In genomic region chr17:64126918-64127317, GRCh38 we compare ENCODE assay signal across 14 cellular contexts. TPM values are rescaled to one million over a fixed set of nuclear protein-coding genes. Genes with fewer than 3 reads are reported as not detected.
DNase-seq lines count a peak whose midpoint lies in the region; ATAC-seq and TF ChIP-seq lines count a peak whose summit lies in the region.
"Had no signal": no experiment of that assay in that cellular context is flagged by ENCODE, and none has a peak within 500 bp of the region (broad histone marks: within the 10 kb centered on the region; RNA-seq: fewer than 3 reads in every experiment).

No MANE protein-coding gene starts in this region.

- peaks cover 27% of the 10 kb centered on the region for H3K36me3 Mint-ChIP-seq in activated CD4-positive, alpha-beta memory T cell treated with anti-CD3 and anti-CD28 coated beads for 36 hours

- H3K4me1 Mint-ChIP-seq in activated CD4-positive, alpha-beta memory T cell treated with anti-CD3 and anti-CD28 coated beads for 36 hours (ENCODE audit: low read depth): peaks cover 73% of the 10 kb centered on the region

- intact Hi-C loops in activated CD4-positive, alpha-beta memory T cell treated with anti-CD3 and anti-CD28 coated beads for 36 hours (cut with micrococcal nuclease): no loop called here
- intact Hi-C loops in left cardiac atrium (cut with DNase I): no loop called here

- H3K4me3 Mint-ChIP-seq in activated CD4-positive, alpha-beta memory T cell treated with anti-CD3 and anti-CD28 coated beads for 36 hours: peak overlapping the region; percentile 57

- H3K4me3 ChIP-seq in AG10803 (ENCODE audit: low read length) (no peak overlapping the region), fibroblast of the aortic adventitia (ENCODE audit: low read depth, low read length) (peak overlapping the region; percentile 41)
- H3K4me3 ChIP-seq: psoas muscle, SK-N-MC had no signal

- peak overlapping the region; percentile 40 for H3K27ac Mint-ChIP-seq in activated CD4-positive, alpha-beta memory T cell treated with anti-CD3 and anti-CD28 coated beads for 36 hours

- TF ChIP-seq CTCF in AG10803 (conservative IDR thresholded peaks at IDR 0.05; ENCODE audit: low read length) (no peak), fibroblast of the aortic adventitia (IDR thresholded peaks at IDR 0.05; ENCODE audit: insufficient read depth, low read length) (no peak)

- no peak for ATAC-seq in left cardiac atrium
- ATAC-seq: psoas muscle had no signal

- CTCF ChIA-PET in activated CD4-positive, alpha-beta memory T cell treated with anti-CD3 and anti-CD28 coated beads for 36 hours (lab: Charles Lee): interaction anchor here (1.1 to 9.7 kb wide), 3 partner anchors 14 to 97 kb away, joined by 3 to 193 read pairs (median 6); no protein-coding TSS in a partner anchor

- POLR2A ChIA-PET in activated CD4-positive, alpha-beta memory T cell treated with anti-CD3 and anti-CD28 coated beads for 36 hours (lab: Charles Lee): interaction anchor here (1.7 kb wide), 1 partner anchor 19 kb away, joined by 4 read pairs; no protein-coding TSS in a partner anchor

- DNase-seq in AG10803 (ENCODE audit: low read depth): peak; percentile 48
- peak; percentile 31 for DNase-seq in EL
- DNase-seq in activated CD4-positive, alpha-beta memory T cell treated with anti-CD3 and anti-CD28 coated beads for 36 hours: no peak
- DNase-seq in fibroblast of the aortic adventitia (ENCODE audit: low read depth): peak; percentile 70
- no peak for DNase-seq in NOMO-1 treated with DMSO at 0.1 percent for 48 hours (lab: John Stamatoyannopoulos, UW; ENCODE audit: unreplicated experiment)
- no peak for DNase-seq in left cardiac atrium
- DNase-seq in stimulated activated naive CD4-positive, alpha-beta T cell (lab: John Stamatoyannopoulos, UW): no peak
- no peak for DNase-seq in kidney tubule cell (ENCODE audit: low spot score)
- DNase-seq: activated CD4-positive, alpha-beta T cell treated with anti-CD3 and anti-CD28 coated beads for 4 hours; anterior cingulate cortex; NCI-H1092 treated with DMSO at 0.1 percent for 48 hours; NCI-H526; psoas muscle had no signal

- H3K27me3 Mint-ChIP-seq in activated CD4-positive, alpha-beta memory T cell treated with anti-CD3 and anti-CD28 coated beads for 36 hours: no peaks in the 10 kb centered on the region

- H3K9me3 Mint-ChIP-seq in activated CD4-positive, alpha-beta memory T cell treated with anti-CD3 and anti-CD28 coated beads for 36 hours: no peaks in the 10 kb centered on the region

RNA-seq across cellular contexts. Expression of gene ERN1, which starts 3.0 kb away (rescaled TPM):
- total RNA-seq in activated CD4-positive, alpha-beta memory T cell treated with anti-CD3 and anti-CD28 coated beads for 36 hours: 10 to 100 TPM; 45.3 to 47.7 TPM
- total RNA-seq in fibroblast of the aortic adventitia (ENCODE audit: low replicate concordance): 11.6 and 13.3 TPM in 2 replicates
- total RNA-seq in left cardiac atrium: 10 to 100 TPM; 11.4 to 15.4 TPM

Comparison
In these comparisons a context has a peak if more than half of its experiments do, and no peak if none do; other contexts are left out.
1. DNase-seq: peak in AG10803 (single experiment), EL (single experiment) and fibroblast of the aortic adventitia (single experiment); none in activated CD4-positive, alpha-beta memory T cell treated with anti-CD3 and anti-CD28 coated beads for 36 hours (single experiment), NOMO-1 treated with DMSO at 0.1 percent for 48 hours (single experiment), left cardiac atrium (single experiment), stimulated activated naive CD4-positive, alpha-beta T cell (0 of 6) and kidney tubule cell (single experiment).